ENCODE assay signal across 22 cellular contexts in the genomic region with DNA sequence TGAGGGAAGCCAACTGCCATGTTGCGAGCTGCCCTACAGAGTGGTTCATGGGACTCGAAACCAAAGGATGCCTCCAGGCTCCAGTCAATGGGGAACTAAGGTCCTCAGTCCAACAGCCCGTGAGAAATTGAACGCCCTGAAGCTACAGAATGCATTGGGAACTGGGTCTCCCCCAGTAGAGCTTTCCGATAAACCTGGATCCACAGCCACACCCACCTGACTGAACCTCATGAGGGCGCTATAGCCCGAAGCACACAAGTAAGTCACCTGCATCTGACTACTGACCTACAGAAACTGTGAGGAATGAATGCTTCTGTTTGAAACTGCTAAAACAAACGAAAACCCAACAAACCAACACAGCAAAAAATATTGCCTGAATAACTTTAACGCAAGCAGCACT.
"Had no signal": no experiment of that assay in that cellular context is flagged by ENCODE, and none has a peak within 500 bp of the region (broad histone marks: within the 10 kb centered on the region; RNA-seq: fewer than 3 reads in every experiment).

No MANE protein-coding gene starts in this region.

- H3K27ac Mint-ChIP-seq: activated CD4-positive, alpha-beta T cell treated with anti-CD3 and anti-CD28 coated beads, Interleukin-2, amount 10 ng/mL, durations not matched to agents 24 days and 14 days; activated CD8-positive, alpha-beta T cell treated with anti-CD3 and anti-CD28 coated beads, Interleukin-2, amount 10 ng/mL, durations not matched to agents 7 days and 5 days; activated naive CD4-positive, alpha-beta T cell treated with anti-CD3 and anti-CD28 coated beads, Interleukin-2, amount 10 ng/mL, durations not matched to agents 7 days and 5 days; immature natural killer cell; nephron progenitor cell; progenitor cell of endocrine pancreas had no signal

- H3K9me3 ChIP-seq: gastrocnemius medialis, right atrium auricular region, tibial nerve had no signal

- H3K4me3 ChIP-seq: coronary artery, gastrocnemius medialis, left ventricle myocardium inferior, right atrium auricular region, tibial nerve had no signal

- H3K4me1 Mint-ChIP-seq: activated CD4-positive, alpha-beta T cell treated with anti-CD3 and anti-CD28 coated beads, Interleukin-2, amount 10 ng/mL, durations not matched to agents 24 days and 14 days; activated naive CD4-positive, alpha-beta T cell treated with anti-CD3 and anti-CD28 coated beads, Interleukin-2, amount 10 ng/mL, durations not matched to agents 7 days and 5 days; central memory CD8-positive, alpha-beta T cell; immature natural killer cell; nephron progenitor cell had no signal

- H3K36me3 Mint-ChIP-seq: activated naive CD4-positive, alpha-beta T cell treated with anti-CD3 and anti-CD28 coated beads, Interleukin-2, amount 10 ng/mL, durations not matched to agents 7 days and 5 days; immature natural killer cell had no signal

- ATAC-seq: activated CD8-positive, alpha-beta T cell treated with anti-CD3 and anti-CD28 coated beads, Interleukin-2, amount 10 ng/mL, durations not matched to agents 7 days and 5 days; activated T-cell treated with anti-CD3 and anti-CD28 coated beads, Interleukin-2, amount 50 U/mL, for 4 hours; gastrocnemius medialis; stimulated activated naive CD8-positive, alpha-beta T cell treated with anti-CD3 and anti-CD28 coated beads, Interleukin-15, Interleukin-2, amounts not matched to agents 100 U/mL and 50 U/mL, for 24 hours had no signal

- H3K27ac ChIP-seq: coronary artery, gastrocnemius medialis, left ventricle myocardium inferior, right atrium auricular region, tibial nerve had no signal

- H3K9me3 Mint-ChIP-seq: central memory CD8-positive, alpha-beta T cell had no signal

- H3K36me3 ChIP-seq: gastrocnemius medialis, left ventricle myocardium inferior, right atrium auricular region, tibial nerve had no signal

- H3K4me1 ChIP-seq: gastrocnemius medialis, left ventricle myocardium inferior, right atrium auricular region, tibial nerve had no signal

- H3K27me3 Mint-ChIP-seq: activated CD4-positive, alpha-beta T cell treated with anti-CD3 and anti-CD28 coated beads, Interleukin-2, amount 10 ng/mL, durations not matched to agents 24 days and 14 days; activated naive CD4-positive, alpha-beta T cell treated with anti-CD3 and anti-CD28 coated beads, Interleukin-2, amount 10 ng/mL, durations not matched to agents 7 days and 5 days; central memory CD8-positive, alpha-beta T cell had no signal

- H3K27me3 ChIP-seq: gastrocnemius medialis, right atrium auricular region, tibial nerve had no signal

- DNase-seq: activated CD4-positive, alpha-beta T cell treated with anti-CD3 and anti-CD28 coated beads, Interleukin-2, amount 10 ng/mL, durations not matched to agents 24 days and 14 days; activated CD4-positive, CD25-positive, alpha-beta regulatory T cell; activated CD8-positive, alpha-beta memory T cell treated with anti-CD3 and anti-CD28 coated beads, Interleukin-2, amount 50 U/mL, for 4 hours; activated CD8-positive, alpha-beta T cell treated with anti-CD3 and anti-CD28 coated beads, Interleukin-2, amount 10 ng/mL, durations not matched to agents 7 days and 5 days; activated naive CD4-positive, alpha-beta T cell treated with anti-CD3 and anti-CD28 coated beads, Interleukin-2, amount 10 ng/mL, durations not matched to agents 7 days and 5 days; activated T-cell treated with anti-CD3 and anti-CD28 coated beads, Interleukin-2, amount 50 U/mL, for 4 hours; aorta; gastrocnemius medialis; immature natural killer cell; kidney glomerular epithelial cell; left ventricle myocardium inferior; mammary epithelial cell; nephron progenitor cell; occipital lobe; stimulated activated CD4-positive, alpha-beta T cell treated with anti-CD3 and anti-CD28 coated beads, Interleukin-2, amount 100 ng/mL, for 24 hours; stimulated activated naive CD8-positive, alpha-beta T cell treated with anti-CD3 and anti-CD28 coated beads, Interleukin-15, Interleukin-2, amounts not matched to agents 100 U/mL and 50 U/mL, for 24 hours; substantia nigra had no signal

- H3K4me3 Mint-ChIP-seq: activated CD4-positive, alpha-beta T cell treated with anti-CD3 and anti-CD28 coated beads, Interleukin-2, amount 10 ng/mL, durations not matched to agents 24 days and 14 days; activated CD8-positive, alpha-beta T cell treated with anti-CD3 and anti-CD28 coated beads, Interleukin-2, amount 10 ng/mL, durations not matched to agents 7 days and 5 days; activated naive CD4-positive, alpha-beta T cell treated with anti-CD3 and anti-CD28 coated beads, Interleukin-2, amount 10 ng/mL, durations not matched to agents 7 days and 5 days; activated T-cell treated with anti-CD3 and anti-CD28 coated beads, Interleukin-2, amount 50 U/mL, for 4 hours; central memory CD8-positive, alpha-beta T cell; immature natural killer cell; nephron progenitor cell had no signal
